15 cellular contexts compared by ENCODE assay signal in the genomic region with DNA sequence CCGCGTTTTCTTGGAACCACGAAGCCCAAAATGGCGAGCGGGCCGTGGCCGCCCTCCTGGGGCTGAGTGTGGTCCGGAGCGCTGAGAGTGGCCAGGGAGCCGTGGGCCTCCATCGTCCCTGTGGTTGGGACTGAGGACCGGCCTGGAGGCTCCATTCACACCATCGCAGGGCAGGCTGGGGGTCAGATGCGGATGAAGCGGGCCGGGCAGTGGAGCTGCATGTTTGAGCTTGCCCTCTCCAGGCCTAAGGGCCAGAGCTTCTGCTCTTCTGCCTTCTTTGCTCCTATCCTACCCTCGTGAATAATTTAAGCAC. TPM values are rescaled to one million over a fixed set of nuclear protein-coding genes. Genes with fewer than 3 reads are reported as not detected.
DNase-seq lines count a peak whose midpoint lies in the region; ATAC-seq and TF ChIP-seq lines count a peak whose summit lies in the region.
"Had no signal": no experiment of that assay in that cellular context is flagged by ENCODE, and none has a peak within 500 bp of the region (broad histone marks: within the 10 kb centered on the region; RNA-seq: fewer than 3 reads in every experiment).

No MANE protein-coding gene starts in this region.

- no peak for TF ChIP-seq CTCF in PC-3 (conservative IDR thresholded peaks at IDR 0.05; ENCODE audit: low read depth, low read length)
- TF ChIP-seq CTCF in endodermal cell (conservative IDR thresholded peaks at IDR 0.05): no peak

- peak overlapping the region; percentile 77 for H2BK15ac ChIP-seq in neuronal stem cell (ENCODE audit: low read length)

- peaks cover 7 to 42% (median 10%) of the 10 kb centered on the region in 3 donors for H3K4me1 Mint-ChIP-seq in CD8-positive, alpha-beta memory T cell
- peaks cover 2% of the 10 kb centered on the region for H3K4me1 Mint-ChIP-seq in endodermal cell
- peaks cover 4% of the 10 kb centered on the region for H3K4me1 Mint-ChIP-seq in T-helper 17 cell

- no peak overlapping the region for H2AFZ ChIP-seq in PC-3 (ENCODE audit: low read length)
- H2AFZ ChIP-seq in neuronal stem cell (ENCODE audit: low read length): no peak overlapping the region

- in situ Hi-C loops in KBM-7 (cut with MboI; ENCODE audit: low pct_unique_long_range_greater_than_20kb, low sequenced_read_pairs): no loop called here

- intact Hi-C loops in PC-3 (cut with micrococcal nuclease): no loop called here

- peaks cover 0 to 1% (median 0%) of the 10 kb centered on the region in 3 donors for H3K36me3 Mint-ChIP-seq in CD8-positive, alpha-beta memory T cell
- H3K36me3 Mint-ChIP-seq in endodermal cell (ENCODE audit: low read depth) (no peaks in the 10 kb centered on the region), T-helper 17 cell (ENCODE audit: low read depth) (no peaks in the 10 kb centered on the region)

- no peaks in the 10 kb centered on the region for H3K79me2 ChIP-seq in PC-3 (ENCODE audit: low read length)

- H3K9me3 ChIP-seq in CD8-positive, alpha-beta memory T cell (ENCODE audit: low read length): no peaks in the 10 kb centered on the region
- H3K9me3 ChIP-seq in PC-3 (ENCODE audit: low read length) (no peaks in the 10 kb centered on the region), endodermal cell (ENCODE audit: control insufficient read depth, low read length) (no peaks in the 10 kb centered on the region), neuronal stem cell (replicated peaks in 1 of 2; ENCODE audit: control insufficient read depth in 2 of 2, insufficient read depth in 1 of 2, low read depth in 1 of 2, low read length in 2 of 2) (peaks cover 2 to 9% of the 10 kb centered on the region in 2 donors), T-helper 17 cell (ENCODE audit: control insufficient read depth, low read length, poor library complexity, severe bottlenecking) (no peaks in the 10 kb centered on the region)

- H3K18ac ChIP-seq in neuronal stem cell (ENCODE audit: low read length): peak overlapping the region; percentile 90

- CTCF ChIA-PET in CD8-positive, alpha-beta memory T cell (lab: Charles Lee): interaction anchor here (1.2 to 4.5 kb wide), 3 partner anchors 21 to 51 kb away, joined by 3 to 32 read pairs (median 4); no protein-coding TSS in a partner anchor
- CTCF ChIA-PET in PC-3 (lab: Charles Lee): interaction anchor here (0.6 to 1.3 kb wide), 3 partner anchors 20 to 515 kb away, joined by 3 to 7 read pairs (median 3); partner anchors contain the start of gene AP3S2

- 63 to 77% methylated on average over 15 to 17 of the region's 17 CpGs for WGBS in endodermal cell (ENCODE audit: insufficient coverage in 1 of 2, insufficient read length in 1 of 2), 2 experiments
- WGBS in neuronal stem cell (ENCODE audit: extremely low coverage in 2 of 2, insufficient read length in 2 of 2, insufficient replicate concordance in 1 of 2), 2 donors: no CpG with 5 or more reads among the region's 17 CpGs

- peaks cover 44 to 48% of the 10 kb centered on the region in 2 donors for H3K27me3 Mint-ChIP-seq in CD8-positive, alpha-beta memory T cell
- H3K27me3 Mint-ChIP-seq in endodermal cell (ENCODE audit: insufficient read depth) (peaks cover 100% of the 10 kb centered on the region), T-helper 17 cell (peaks cover 88% of the 10 kb centered on the region)

- peak overlapping the region in 3 of 8 donors; percentile 43 to 91 (median 54) for H3K27ac Mint-ChIP-seq in CD8-positive, alpha-beta memory T cell
- H3K27ac Mint-ChIP-seq in endodermal cell (no peak overlapping the region), T-helper 17 cell (no peak overlapping the region)

- H3K4me2 ChIP-seq in PC-3 (ENCODE audit: low read length) (peak overlapping the region; percentile 60), neuronal stem cell (ENCODE audit: insufficient read depth, low read length, poor library complexity, severe bottlenecking) (peak overlapping the region; percentile 44)

- BruUV-seq in PC-3 (replicated peaks; lab: Mats Ljungman, UMichigan): no TSS peak

- H3K36me3 ChIP-seq in CD8-positive, alpha-beta memory T cell (ENCODE audit: insufficient read depth, low read length): no peaks in the 10 kb centered on the region
- H3K36me3 ChIP-seq in PC-3 (ENCODE audit: low read depth, low read length) (no peaks in the 10 kb centered on the region), endodermal cell (ENCODE audit: control insufficient read depth, insufficient read depth, low read length) (no peaks in the 10 kb centered on the region), neuronal stem cell (replicated peaks in 1 of 2; ENCODE audit: control insufficient read depth in 2 of 2, insufficient read depth in 2 of 2, low read length in 2 of 2) (no peaks in the 10 kb centered on the region)

- no peaks in the 10 kb centered on the region for H3K79me1 ChIP-seq in neuronal stem cell (ENCODE audit: low read depth, low read length)

- H4K20me1 ChIP-seq in PC-3 (ENCODE audit: low read length): no peaks in the 10 kb centered on the region

- H2BK5ac ChIP-seq in neuronal stem cell (ENCODE audit: low read length): no peak overlapping the region

- H2AK5ac ChIP-seq in neuronal stem cell (ENCODE audit: low read depth, low read length): peak overlapping the region; percentile 88

- no peak overlapping the region for H4K91ac ChIP-seq in neuronal stem cell (ENCODE audit: low read depth, low read length, poor library complexity)

- no peak overlapping the region for H3K9ac ChIP-seq in PC-3 (ENCODE audit: low read length)
- H3K9ac ChIP-seq in endodermal cell (ENCODE audit: extremely low read depth, low read length, poor library complexity, severe bottlenecking): no peak overlapping the region
- no peak overlapping the region for H3K9ac ChIP-seq in neuronal stem cell (ENCODE audit: low read depth, low read length, poor library complexity)

- POLR2A ChIA-PET in CD8-positive, alpha-beta memory T cell (lab: Charles Lee): no interaction called here
- POLR2A ChIA-PET in PC-3 (lab: Charles Lee; ENCODE audit: unreplicated experiment): no interaction called here

- no peak overlapping the region for H2BK120ac ChIP-seq in neuronal stem cell (ENCODE audit: low read depth, low read length)

- H3K9me2 ChIP-seq in PC-3 (replicated peaks; ENCODE audit: low read length): no peaks in the 10 kb centered on the region

- H3K4ac ChIP-seq in neuronal stem cell (ENCODE audit: low read length): no peak overlapping the region

- H3K23ac ChIP-seq in neuronal stem cell (ENCODE audit: low read depth, low read length, poor library complexity): peak overlapping the region; percentile 35

- no peaks in the 10 kb centered on the region for H3F3A ChIP-seq in PC-3 (ENCODE audit: low read length, unreplicated experiment)

- peak overlapping the region; percentile 56 to 91 (median 69) for H3K4me3 Mint-ChIP-seq in CD8-positive, alpha-beta memory T cell
- H3K4me3 Mint-ChIP-seq in endodermal cell (peak overlapping the region; percentile 43), T-helper 17 cell (no peak overlapping the region)

- H3K9me3 Mint-ChIP-seq in CD8-positive, alpha-beta memory T cell: no peaks in the 10 kb centered on the region
- no peaks in the 10 kb centered on the region for H3K9me3 Mint-ChIP-seq in endodermal cell
- H3K9me3 Mint-ChIP-seq: activated T-cell treated with anti-CD3 and anti-CD28 coated beads, Interleukin-2, amount 50 U/mL, for 4 hours had no signal

- peaks cover 18% of the 10 kb centered on the region for H3K27me3 ChIP-seq in CD8-positive, alpha-beta memory T cell (ENCODE audit: insufficient read depth, low read length, poor library complexity, severe bottlenecking)
- H3K27me3 ChIP-seq in PC-3 (ENCODE audit: low read length) (no peaks in the 10 kb centered on the region), endodermal cell (ENCODE audit: control insufficient read depth, insufficient read depth, low read length, poor library complexity, severe bottlenecking) (peaks cover 100% of the 10 kb centered on the region), neuronal stem cell (ENCODE audit: control insufficient read depth in 3 of 3, insufficient read depth in 3 of 3, low read depth in 1 of 3, low read length in 3 of 3) (peaks cover 36 to 99% (median 82%) of the 10 kb centered on the region in 3 experiments)

- peak overlapping the region; percentile 15 for H3K4me3 ChIP-seq in CD8-positive, alpha-beta memory T cell (ENCODE audit: low read length)
- no peak overlapping the region for H3K4me3 ChIP-seq in PC-3 (ENCODE audit: low read length)
- H3K4me3 ChIP-seq in endodermal cell (ENCODE audit: low read length): no peak overlapping the region
- H3K4me3 ChIP-seq in neuronal stem cell (ENCODE audit: low read length in 2 of 2): no peak overlapping the region

- no peak overlapping the region for H3K27ac ChIP-seq in CD8-positive, alpha-beta memory T cell (ENCODE audit: low read depth, low read length)
- H3K27ac ChIP-seq in PC-3 (ENCODE audit: low read length) (peak overlapping the region; percentile 70), endodermal cell (ENCODE audit: low read depth, low read length) (no peak overlapping the region), neuronal stem cell (replicated peaks; ENCODE audit: low read length) (no peak overlapping the region)

- no peak overlapping the region for H3K14ac ChIP-seq in neuronal stem cell (ENCODE audit: low read length)

- no peak overlapping the region for H2BK12ac ChIP-seq in neuronal stem cell (ENCODE audit: low read length)

- no peak; the same call in 1 of the 2 replicates for ATAC-seq in PC-3
- ATAC-seq in T-helper 17 cell: no peak
- ATAC-seq: left colon, Panc1 had no signal

- no peak overlapping the region for H4K8ac ChIP-seq in neuronal stem cell (ENCODE audit: low read depth, low read length)

- no peaks in the 10 kb centered on the region for H3K4me1 ChIP-seq in CD8-positive, alpha-beta memory T cell (ENCODE audit: insufficient read depth, low read length)
- peaks cover 50% of the 10 kb centered on the region for H3K4me1 ChIP-seq in PC-3 (ENCODE audit: insufficient read depth, low read length)
- no peaks in the 10 kb centered on the region for H3K4me1 ChIP-seq in endodermal cell (ENCODE audit: control insufficient read depth, insufficient read depth, low read length)
- peaks cover 4 to 15% of the 10 kb centered on the region in 2 donors for H3K4me1 ChIP-seq in neuronal stem cell (ENCODE audit: control insufficient read depth in 2 of 2, insufficient read depth in 1 of 2, low read depth in 1 of 2, low read length in 2 of 2)

- no peak for DNase-seq in CD8-positive, alpha-beta memory T cell
- no peak for DNase-seq in PC-3
- peak; percentile 66 for DNase-seq in endodermal cell
- DNase-seq in neuronal stem cell (ENCODE audit: low spot score): no peak
- DNase-seq in KBM-7: no peak
- no peak for DNase-seq in DMS153 treated with DMSO at 0.1 percent for 48 hours (lab: John Stamatoyannopoulos, UW; ENCODE audit: unreplicated experiment)
- no peak for DNase-seq in NOMO-1 (lab: John Stamatoyannopoulos, UW; ENCODE audit: unreplicated experiment in 2 of 2)
- no peak for DNase-seq in T-helper 17 cell
- DNase-seq: activated T-cell treated with anti-CD3 and anti-CD28 coated beads, Interleukin-2, amount 50 U/mL, for 4 hours; C1 segment of cervical spinal cord; left colon; MM.1S; NCI-H2171 treated with DMSO at 0.1 percent for 48 hours; occipital lobe had no signal

RNA-seq across cellular contexts. Expression of gene POLG, which starts 44.8 kb away (rescaled TPM):
- total RNA-seq in CD8-positive, alpha-beta memory T cell: 100 to 1,000 TPM; 106 to 110 TPM
- polyA plus RNA-seq in CD8-positive, alpha-beta memory T cell: 56.0 TPM
- total RNA-seq in PC-3 (2014; rRNA removed) (72.4 and 83.5 TPM in 2 replicates), endodermal cell (10 to 100 TPM; 55.3 to 60.2 TPM), T-helper 17 cell (100 to 1,000 TPM; 114 to 128 TPM)
- 39.6 TPM for polyA plus RNA-seq in endodermal cell (2013, experiment 1 of 2)
- 40.7 TPM for polyA plus RNA-seq in endodermal cell (2013, experiment 2 of 2)
- polyA plus RNA-seq in neuronal stem cell (2013, experiment 1 of 2): 21.3 TPM
- 21.7 TPM for polyA plus RNA-seq in neuronal stem cell (2013, experiment 2 of 2)
